In genomic region chr10:59177031-59177861, GRCh38 we compare ENCODE assay signal across 8 cellular contexts. TPM values are rescaled to one million over a fixed set of nuclear protein-coding genes. Genes with fewer than 3 reads are reported as not detected.
DNase-seq lines count a peak whose midpoint lies in the region.

No MANE protein-coding gene starts in this region.

- peaks cover 13% of the 10 kb centered on the region for H3K27me3 Mint-ChIP-seq in activated T-helper 2 cell treated with anti-CD3 and anti-CD28 coated beads, Interferon-gamma antibody, Interleukin-2, Interleukin-4, amounts not matched to agents 10 μg/mL and 5 μg/mL and 100 μg/mL, durations not matched to agents 14 hours and 24 hours and 36 hours (ENCODE audit: low read depth)

- H3K27ac Mint-ChIP-seq in activated T-helper 2 cell treated with anti-CD3 and anti-CD28 coated beads, Interferon-gamma antibody, Interleukin-2, Interleukin-4, amounts not matched to agents 10 μg/mL and 5 μg/mL and 100 μg/mL, durations not matched to agents 14 hours and 24 hours and 36 hours, result no peak overlapping the region

- H3K9me3 ChIP-seq in ES-I3 (ENCODE audit: control insufficient read depth, insufficient read depth, low read length), result no peaks in the 10 kb centered on the region

- H3K36me3 Mint-ChIP-seq in activated T-helper 2 cell treated with anti-CD3 and anti-CD28 coated beads, Interferon-gamma antibody, Interleukin-2, Interleukin-4, amounts not matched to agents 10 μg/mL and 5 μg/mL and 100 μg/mL, durations not matched to agents 14 hours and 24 hours and 36 hours (ENCODE audit: low read depth), result no peaks in the 10 kb centered on the region

- no peaks in the 10 kb centered on the region for H3K9me3 Mint-ChIP-seq in activated T-helper 2 cell treated with anti-CD3 and anti-CD28 coated beads, Interferon-gamma antibody, Interleukin-2, Interleukin-4, amounts not matched to agents 10 μg/mL and 5 μg/mL and 100 μg/mL, durations not matched to agents 14 hours and 24 hours and 36 hours

- peak overlapping the region; percentile 51 for H3K9ac ChIP-seq in ES-I3 (ENCODE audit: low read depth, low read length)

- H3K4me1 Mint-ChIP-seq in activated T-helper 2 cell treated with anti-CD3 and anti-CD28 coated beads, Interferon-gamma antibody, Interleukin-2, Interleukin-4, amounts not matched to agents 10 μg/mL and 5 μg/mL and 100 μg/mL, durations not matched to agents 14 hours and 24 hours and 36 hours (ENCODE audit: low read depth), result peaks cover 1% of the 10 kb centered on the region

- DNase-seq in NCI-H1694 (lab: John Stamatoyannopoulos, UW) (peak; percentile 39), T47D (ENCODE audit: low read depth in 1 of 2, low spot score in 1 of 2) (peak; percentile 62 to 79), islet precursor cell (peak; percentile 66), smooth muscle cell of the brain vasculature (ENCODE audit: low read depth, low spot score) (peak; percentile 51)
- DNase-seq in activated CD8-positive, alpha-beta memory T cell treated with anti-CD3 and anti-CD28 coated beads for 24 hours, result no peak
- DNase-seq in stimulated activated CD4-positive, alpha-beta T cell treated with anti-CD3 and anti-CD28 coated beads, Interleukin-4, amount 100 ng/mL, for 1 hour, result no peak
- no peak for DNase-seq in activated T-helper 2 cell treated with anti-CD3 and anti-CD28 coated beads, Interferon-gamma antibody, Interleukin-2, Interleukin-4, amounts not matched to agents 10 μg/mL and 5 μg/mL and 100 μg/mL, durations not matched to agents 14 hours and 24 hours and 36 hours (ENCODE audit: low spot score)

- H3K4me1 ChIP-seq in ES-I3 (ENCODE audit: insufficient read depth, low read length), result no peaks in the 10 kb centered on the region

- no peak overlapping the region for H3K4me3 Mint-ChIP-seq in activated T-helper 2 cell treated with anti-CD3 and anti-CD28 coated beads, Interferon-gamma antibody, Interleukin-2, Interleukin-4, amounts not matched to agents 10 μg/mL and 5 μg/mL and 100 μg/mL, durations not matched to agents 14 hours and 24 hours and 36 hours (ENCODE audit: low read depth)

- intact Hi-C loops in activated T-helper 2 cell treated with anti-CD3 and anti-CD28 coated beads, Interferon-gamma antibody, Interleukin-2, Interleukin-4, amounts not matched to agents 10 μg/mL and 5 μg/mL and 100 μg/mL, durations not matched to agents 14 hours and 24 hours and 36 hours (cut with micrococcal nuclease), result no loop called here

- H3K36me3 ChIP-seq in ES-I3 (ENCODE audit: insufficient read depth, low read length), result no peaks in the 10 kb centered on the region

- in situ Hi-C loops in T47D (cut with HindIII; ENCODE audit: low pct_unique_long_range_greater_than_20kb, low sequenced_read_pairs), result no loop called here

RNA-seq across cellular contexts. Expression of gene PHYHIPL, which starts 0.8 kb away (rescaled TPM):
- total RNA-seq in activated T-helper 2 cell treated with anti-CD3 and anti-CD28 coated beads, Interferon-gamma antibody, Interleukin-2, Interleukin-4, amounts not matched to agents 10 μg/mL and 5 μg/mL and 100 μg/mL, durations not matched to agents 14 hours and 24 hours and 36 hours, result not detected in 2 replicates

Comparison
In these comparisons a context has a peak if more than half of its experiments do, and no peak if none do; other contexts are left out.
1. DNase-seq: peak in NCI-H1694 (single experiment), T47D (2 of 2), islet precursor cell (single experiment) and smooth muscle cell of the brain vasculature (single experiment); none in activated CD8-positive, alpha-beta memory T cell treated with anti-CD3 and anti-CD28 coated beads for 24 hours (single experiment), stimulated activated CD4-positive, alpha-beta T cell treated with anti-CD3 and anti-CD28 coated beads, Interleukin-4, amount 100 ng/mL, for 1 hour (single experiment) and activated T-helper 2 cell treated with anti-CD3 and anti-CD28 coated beads, Interferon-gamma antibody, Interleukin-2, Interleukin-4, amounts not matched to agents 10 μg/mL and 5 μg/mL and 100 μg/mL, durations not matched to agents 14 hours and 24 hours and 36 hours (single experiment).